1 cellular context compared by ENCODE assay signal in the genomic region with DNA sequence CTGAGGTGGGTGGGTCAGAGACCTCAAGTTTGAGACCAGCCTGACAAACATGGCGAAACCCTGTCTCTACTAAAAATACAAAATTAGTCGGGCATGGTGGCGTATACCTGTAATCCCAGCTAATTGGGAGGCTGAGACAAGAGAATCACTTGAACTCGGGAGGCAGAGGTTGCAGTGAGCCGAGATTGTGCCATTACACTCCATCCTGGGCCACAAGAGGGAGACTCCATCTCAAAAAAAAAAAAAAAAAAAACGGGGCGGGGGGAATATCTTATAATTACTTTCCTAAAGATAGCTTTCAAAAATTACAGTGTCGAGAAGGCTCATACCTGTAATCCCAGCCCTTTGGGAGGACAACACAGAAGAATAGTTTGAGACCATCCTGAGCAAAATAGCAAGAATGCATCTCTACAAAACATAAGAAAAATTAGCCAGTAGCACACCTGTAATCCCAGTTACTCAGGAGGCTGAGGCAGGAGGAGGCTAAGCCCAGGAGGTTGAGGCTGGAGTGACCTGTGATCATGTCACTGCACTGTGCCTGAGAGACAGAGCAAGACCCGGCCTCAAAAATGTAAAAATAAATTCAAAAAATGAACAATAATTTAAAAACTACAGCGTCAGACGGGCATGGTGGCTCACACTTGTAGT.
A peak's percentile ranks its signal among the peaks of the same experiment; 100 is the strongest.
TF ChIP-seq lines count a peak whose summit lies in the region.

No MANE protein-coding gene starts in this region.

TF ChIP-seq in IMR-90, 13 proteins besides CTCF, POLR2A, EP300 and RAD21:
- TF ChIP-seq SMC3 (IDR thresholded peaks at IDR 0.05; ENCODE audit: low read depth, low read length) (peak; percentile 34; the same call in 1 of the 2 replicates), BHLHE40 (IDR thresholded peaks at IDR 0.05; ENCODE audit: low read depth, low read length) (no peak), RCOR1 (IDR thresholded peaks at IDR 0.05; ENCODE audit: insufficient replicate concordance, low read length) (no peak), FOS (IDR thresholded peaks at IDR 0.05; ENCODE audit: low read depth, low read length) (no peak), RFX5 (IDR thresholded peaks at IDR 0.05; ENCODE audit: low read depth, low read length) (no peak)
- TF ChIP-seq, protein P1, sequence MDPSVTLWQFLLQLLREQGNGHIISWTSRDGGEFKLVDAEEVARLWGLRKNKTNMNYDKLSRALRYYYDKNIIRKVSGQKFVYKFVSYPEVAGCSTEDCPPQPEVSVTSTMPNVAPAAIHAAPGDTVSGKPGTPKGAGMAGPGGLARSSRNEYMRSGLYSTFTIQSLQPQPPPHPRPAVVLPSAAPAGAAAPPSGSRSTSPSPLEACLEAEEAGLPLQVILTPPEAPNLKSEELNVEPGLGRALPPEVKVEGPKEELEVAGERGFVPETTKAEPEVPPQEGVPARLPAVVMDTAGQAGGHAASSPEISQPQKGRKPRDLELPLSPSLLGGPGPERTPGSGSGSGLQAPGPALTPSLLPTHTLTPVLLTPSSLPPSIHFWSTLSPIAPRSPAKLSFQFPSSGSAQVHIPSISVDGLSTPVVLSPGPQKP (IDR thresholded peaks at IDR 0.05; ENCODE audit: borderline replicate concordance, low read depth, low read length): no peak
